ENCODE assay signal across 17 cellular contexts in the genomic region with DNA sequence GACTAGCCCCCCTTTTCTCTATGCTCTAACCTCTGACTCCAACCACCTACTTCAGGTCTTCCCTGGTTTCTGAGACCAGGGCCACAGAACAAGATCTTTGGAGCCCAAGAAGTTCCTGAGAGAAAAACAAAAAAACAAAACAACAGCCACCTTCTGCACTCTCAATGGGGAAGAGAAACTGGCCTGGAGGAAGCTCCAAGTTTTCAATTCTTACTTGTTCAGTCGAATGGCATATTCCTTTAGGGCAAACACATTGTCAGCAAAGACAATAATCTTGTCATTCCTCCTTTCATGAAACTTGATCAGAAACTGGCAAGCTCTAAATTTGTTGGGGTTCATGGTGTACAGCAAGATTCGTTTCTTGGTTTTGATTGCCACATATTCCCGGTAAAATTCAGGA. TPM values are rescaled to one million over a fixed set of nuclear protein-coding genes. Genes with fewer than 3 reads are reported as not detected.
A peak's percentile ranks its signal among the peaks of the same experiment; 100 is the strongest.
DNase-seq lines count a peak whose midpoint lies in the region; ATAC-seq, FAIRE-seq and TF ChIP-seq lines count a peak whose summit lies in the region.
"Had no signal": no experiment of that assay in that cellular context is flagged by ENCODE, and none has a peak within 500 bp of the region (broad histone marks: within the 10 kb centered on the region; RNA-seq: fewer than 3 reads in every experiment).

No MANE protein-coding gene starts in this region.

- TF ChIP-seq CTCF in Calu3 (IDR thresholded peaks at IDR 0.05; ENCODE audit: unreplicated experiment) = no peak

- DNase-seq in activated T-cell treated with anti-CD3 and anti-CD28 coated beads, Interleukin-2, amount 50 U/mL, for 72 hours = no peak
- DNase-seq in activated T-cell treated with anti-CD3 and anti-CD28 coated beads for 4 hours (no peak), GM12891 (ENCODE audit: insufficient read length, low spot score) (no peak), memory B cell (ENCODE audit: low spot score in 2 of 2) (no peak), OCI-M2 (lab: John Stamatoyannopoulos, UW; ENCODE audit: unreplicated experiment) (no peak), NCI-H748 treated with DMSO at 0.1 percent for 48 hours (lab: John Stamatoyannopoulos, UW) (no peak), Calu3 (no peak)
- DNase-seq: C1 segment of cervical spinal cord, NCI-H1105, NCI-H1694 treated with DMSO at 0.1 percent for 48 hours, NCI-H345, NCI-H526 treated with DMSO at 0.1 percent for 48 hours had no signal

- no peak for FAIRE-seq in GM12891 (lab: Jason Lieb, UNC)
- FAIRE-seq: A204.1, HTR-8/SVneo, K562 had no signal

- peaks cover 10 to 29% of the 10 kb centered on the region in 2 donors for H3K36me3 Mint-ChIP-seq in activated T-cell treated with anti-CD3 and anti-CD28 coated beads, Interleukin-2, amount 50 U/mL, for 72 hours (ENCODE audit: insufficient read depth in 2 of 2)
- H3K36me3 Mint-ChIP-seq in memory B cell (peaks cover 53% of the 10 kb centered on the region), Calu3 (ENCODE audit: insufficient read depth, unreplicated experiment) (peaks cover 43% of the 10 kb centered on the region)

- no peak for ATAC-seq in activated T-cell treated with anti-CD3 and anti-CD28 coated beads, Interleukin-2, amount 50 U/mL, for 72 hours (replicated peaks in 1 of 2)
- ATAC-seq in memory B cell (ENCODE audit: low read depth) = no peak
- ATAC-seq: HCT116, K562 had no signal

- TF ChIP-seq POLR2A in GM12891 (IDR thresholded peaks at IDR 0.05; ENCODE audit: low read depth, low read length) = no peak

- peak overlapping the region; percentile 38 for H3K27ac Mint-ChIP-seq in activated T-cell treated with anti-CD3 and anti-CD28 coated beads, Interleukin-2, amount 50 U/mL, for 72 hours
- H3K27ac Mint-ChIP-seq in memory B cell = peak overlapping the region; percentile 39
- no peak overlapping the region for H3K27ac Mint-ChIP-seq in Calu3 (ENCODE audit: unreplicated experiment)

- H3K4me3 Mint-ChIP-seq in activated T-cell treated with anti-CD3 and anti-CD28 coated beads, Interleukin-2, amount 50 U/mL, for 72 hours = no peak overlapping the region
- H3K4me3 Mint-ChIP-seq in memory B cell (no peak overlapping the region), Calu3 (ENCODE audit: low read depth, unreplicated experiment) (no peak overlapping the region)

- intact Hi-C loops in Calu3 (cut with micrococcal nuclease; ENCODE audit: unreplicated experiment) = no loop called here

- CTCF ChIA-PET in Calu3 (lab: Charles Lee) = no interaction called here

- H3K27ac ChIP-seq in angular gyrus (ENCODE audit: low read depth, low read length) = peak overlapping the region; percentile 26

- no TSS peak for BruUV-seq in Calu3 (replicated peaks; lab: Mats Ljungman, UMichigan)

- peaks cover 21% of the 10 kb centered on the region for H3K4me1 Mint-ChIP-seq in activated T-cell treated with anti-CD3 and anti-CD28 coated beads, Interleukin-2, amount 50 U/mL, for 72 hours (ENCODE audit: low read depth)
- H3K4me1 Mint-ChIP-seq in memory B cell = peaks cover 9% of the 10 kb centered on the region
- peaks cover 19% of the 10 kb centered on the region for H3K4me1 Mint-ChIP-seq in Calu3 (ENCODE audit: low read depth, unreplicated experiment)

- no peaks in the 10 kb centered on the region for H3K27me3 Mint-ChIP-seq in activated T-cell treated with anti-CD3 and anti-CD28 coated beads, Interleukin-2, amount 50 U/mL, for 72 hours (ENCODE audit: low read depth)
- H3K27me3 Mint-ChIP-seq in memory B cell (no peaks in the 10 kb centered on the region), Calu3 (ENCODE audit: unreplicated experiment) (no peaks in the 10 kb centered on the region)

- H3K9me3 Mint-ChIP-seq in activated T-cell treated with anti-CD3 and anti-CD28 coated beads, Interleukin-2, amount 50 U/mL, for 72 hours = peaks cover 0 to 1% of the 10 kb centered on the region in 2 donors
- peaks cover 1% of the 10 kb centered on the region for H3K9me3 Mint-ChIP-seq in memory B cell
- H3K9me3 Mint-ChIP-seq in Calu3 (ENCODE audit: low read depth, unreplicated experiment) = peaks cover 5% of the 10 kb centered on the region

TF ChIP-seq in GM12891, 5 proteins besides CTCF, POLR2A, EP300 and RAD21:
- TF ChIP-seq SPI1 (IDR thresholded peaks at IDR 0.05; ENCODE audit: low read depth, low read length) (peak; percentile 53; the same call in 1 of the 2 replicates), POU2F2 (IDR thresholded peaks at IDR 0.05; ENCODE audit: low read depth, low read length) (no peak), TAF1 (IDR thresholded peaks at IDR 0.05; ENCODE audit: low read depth, low read length) (no peak)

RNA-seq across cellular contexts. Expression of a gene that starts 15.0 kb away (rescaled TPM):
- 10 to 100 TPM; 56.3 to 66.4 TPM for total RNA-seq in activated T-cell treated with anti-CD3 and anti-CD28 coated beads, Interleukin-2, amount 50 U/mL, for 72 hours
- polyA plus RNA-seq in GM12891 (2012; ENCODE audit: low read depth, missing spikeins) = 29.9 TPM
- total RNA-seq in Calu3 (2022) = 41.3 and 42.1 TPM in 2 replicates

RNA-seq across cellular contexts. Expression of a gene that starts 58.9 kb away (rescaled TPM):
- not detected for total RNA-seq in activated T-cell treated with anti-CD3 and anti-CD28 coated beads, Interleukin-2, amount 50 U/mL, for 72 hours
- not detected for polyA plus RNA-seq in GM12891 (2012; ENCODE audit: low read depth, missing spikeins)
- total RNA-seq in Calu3 (2022) = 0.07 TPM in 1 of 2 replicates, not detected in the other
- total RNA-seq: K562 had no signal
- polyA plus RNA-seq: K562 had no signal
